In the genomic region with DNA sequence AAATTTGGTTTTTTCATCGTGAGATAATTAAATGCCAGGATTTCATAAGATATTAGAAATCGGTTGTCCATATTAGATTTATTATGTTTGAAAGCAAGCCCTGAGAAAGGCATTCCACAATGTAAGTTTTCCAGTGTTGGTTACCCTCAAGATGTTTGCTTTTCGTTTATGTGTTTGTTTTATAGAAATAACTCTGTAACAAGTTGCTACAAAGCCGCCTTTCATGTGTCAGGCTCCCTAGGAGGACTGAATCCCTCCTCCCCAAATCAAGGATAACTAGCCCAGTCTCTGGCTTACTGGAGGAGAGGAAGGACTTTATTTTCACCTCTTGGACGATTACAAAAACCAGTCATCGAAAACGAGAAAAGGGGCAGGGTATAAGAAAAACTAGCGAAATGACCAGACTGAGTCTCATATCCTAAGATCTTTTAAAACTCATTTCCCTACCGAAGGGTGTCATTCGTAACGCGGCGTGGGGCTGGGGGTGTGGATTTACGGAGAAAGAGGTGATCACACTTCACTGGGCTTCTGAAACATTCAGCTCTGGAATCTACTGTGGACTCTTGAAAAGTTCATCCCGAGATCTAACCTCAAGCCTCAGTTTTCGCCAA, we compare ENCODE assay signal across 8 cellular contexts. TPM values are rescaled to one million over a fixed set of nuclear protein-coding genes. Genes with fewer than 3 reads are reported as not detected.
A peak's percentile ranks its signal among the peaks of the same experiment; 100 is the strongest.
DNase-seq lines count a peak whose midpoint lies in the region; ATAC-seq and TF ChIP-seq lines count a peak whose summit lies in the region.

No MANE protein-coding gene starts in this region.

- H2BK15ac ChIP-seq in mesenchymal stem cell (ENCODE audit: low read depth, poor library complexity, severe bottlenecking): no peak overlapping the region

- peak overlapping the region; percentile 95 for H2AFZ ChIP-seq in mesenchymal stem cell (ENCODE audit: low read depth, low read length)

- H3K9ac ChIP-seq in HUES64 (ENCODE audit: low read depth, low read length) (peak overlapping the region; percentile 96), mesenchymal stem cell (ENCODE audit: low read length) (peak overlapping the region; percentile 96)

- H3K14ac ChIP-seq in mesenchymal stem cell (ENCODE audit: low read length in 2 of 2): no peak overlapping the region

- peak overlapping the region; percentile 24 to 82 for H3K4ac ChIP-seq in mesenchymal stem cell (ENCODE audit: low read depth in 1 of 2, low read length in 2 of 2)

- no peak overlapping the region for H2BK120ac ChIP-seq in mesenchymal stem cell (ENCODE audit: low read depth, low read length)

- peak overlapping the region; percentile 92 for H3K4me2 ChIP-seq in mesenchymal stem cell (ENCODE audit: low read length, poor library complexity, severe bottlenecking)

- no peak overlapping the region for H2AK5ac ChIP-seq in mesenchymal stem cell (ENCODE audit: low read length, severe bottlenecking)

- whole genome bisulfite sequencing in HUES64: 5% methylated on average over 14 of the region's 16 CpGs
- 0 to 2% methylated on average over 16 of the region's 16 CpGs for WGBS in body of pancreas, 2 donors
- WGBS in mesenchymal stem cell: 7% methylated on average over 10 of the region's 16 CpGs
- 2% methylated on average over 16 of the region's 16 CpGs for WGBS in testis, 2 donors

- no peak overlapping the region for H3K23ac ChIP-seq in mesenchymal stem cell (ENCODE audit: low read length in 2 of 2)

- H2BK12ac ChIP-seq in mesenchymal stem cell (ENCODE audit: low read length in 2 of 2): no peak overlapping the region

- no peak overlapping the region for H2BK5ac ChIP-seq in mesenchymal stem cell (ENCODE audit: low read depth, low read length, poor library complexity, severe bottlenecking)

- H3K9me3 ChIP-seq in BE2C: no peaks in the 10 kb centered on the region
- H3K9me3 ChIP-seq in HUES64 (ENCODE audit: insufficient read depth, low read depth, low read length): no peaks in the 10 kb centered on the region
- H3K9me3 ChIP-seq in body of pancreas: no peaks in the 10 kb centered on the region
- no peaks in the 10 kb centered on the region for H3K9me3 ChIP-seq in mesenchymal stem cell (ENCODE audit: control insufficient read depth, low read length)
- H3K9me3 ChIP-seq in testis: no peaks in the 10 kb centered on the region

- H3K27ac ChIP-seq in HUES64 (ENCODE audit: low read depth, low read length) (peak overlapping the region; percentile 98), body of pancreas (peak overlapping the region; percentile 84 to 95 (median 92)), mesenchymal stem cell (ENCODE audit: low read length, poor library complexity, severe bottlenecking) (peak overlapping the region; percentile 96), testis (peak overlapping the region; percentile 88 to 93)

- no peaks in the 10 kb centered on the region for H3K27me3 ChIP-seq in BE2C
- no peaks in the 10 kb centered on the region for H3K27me3 ChIP-seq in HUES64 (ENCODE audit: insufficient read depth, low read length)
- H3K27me3 ChIP-seq in body of pancreas: no peaks in the 10 kb centered on the region
- H3K27me3 ChIP-seq in mesenchymal stem cell (ENCODE audit: control insufficient read depth in 1 of 2, insufficient read depth in 1 of 2, low read length in 2 of 2): no peaks in the 10 kb centered on the region
- no peaks in the 10 kb centered on the region for H3K27me3 ChIP-seq in testis

- H3K4me3 ChIP-seq in BE2C (ENCODE audit: low read depth, low read length): peak overlapping the region; percentile 94
- H3K4me3 ChIP-seq in HUES64 (ENCODE audit: low read length): peak overlapping the region; percentile 96
- H3K4me3 ChIP-seq in body of pancreas: peak overlapping the region; percentile 79 to 91
- H3K4me3 ChIP-seq in mesenchymal stem cell (ENCODE audit: insufficient read depth in 1 of 2, low read depth in 1 of 2, low read length in 2 of 2): peak overlapping the region; percentile 88 to 99
- peak overlapping the region; percentile 85 to 88 for H3K4me3 ChIP-seq in testis

- peak overlapping the region; percentile 74 for H4K8ac ChIP-seq in mesenchymal stem cell (ENCODE audit: low read length)

- H4K91ac ChIP-seq in mesenchymal stem cell (ENCODE audit: low read length): no peak overlapping the region

- no peaks in the 10 kb centered on the region for H3K36me3 ChIP-seq in BE2C
- no peaks in the 10 kb centered on the region for H3K36me3 ChIP-seq in HUES64 (ENCODE audit: insufficient read depth, low read length)
- no peaks in the 10 kb centered on the region for H3K36me3 ChIP-seq in body of pancreas (replicated peaks in 1 of 2; ENCODE audit: insufficient read depth in 1 of 2, low read depth in 2 of 2)
- H3K36me3 ChIP-seq in mesenchymal stem cell (ENCODE audit: control insufficient read depth in 1 of 2, insufficient read depth in 2 of 2, low read depth in 1 of 2, low read length in 2 of 2): peaks cover 6 to 7% of the 10 kb centered on the region in 2 experiments
- H3K36me3 ChIP-seq in testis (ENCODE audit: low read depth, missing control alignments): no peaks in the 10 kb centered on the region

- H3K4me1 ChIP-seq in BE2C: no peaks in the 10 kb centered on the region
- peaks cover 15% of the 10 kb centered on the region; the same call in 1 of the 2 replicates for H3K4me1 ChIP-seq in HUES64 (ENCODE audit: insufficient read depth, low read length)
- H3K4me1 ChIP-seq in body of pancreas: peaks cover 56% of the 10 kb centered on the region
- H3K4me1 ChIP-seq in mesenchymal stem cell (ENCODE audit: control insufficient read depth, insufficient read depth, low read depth, low read length): peaks cover 3% of the 10 kb centered on the region
- peaks cover 16% of the 10 kb centered on the region for H3K4me1 ChIP-seq in testis

- peak overlapping the region; percentile 85 to 91 for H3K18ac ChIP-seq in mesenchymal stem cell (ENCODE audit: low read depth in 1 of 2, low read length in 2 of 2)

- DNase-seq in BE2C (peak; percentile 3), GM19238 (ENCODE audit: insufficient read length, low spot score) (peak; percentile 5), body of pancreas (no peak), mesenchymal stem cell (no peak), testis (no peak), globus pallidus (ENCODE audit: low spot score) (no peak), AG20443 (ENCODE audit: low spot score) (no peak)

- peaks cover 18% of the 10 kb centered on the region for H3K79me1 ChIP-seq in mesenchymal stem cell (replicated peaks; ENCODE audit: low read length, poor library complexity, severe bottlenecking)

- TF ChIP-seq POLR2A in body of pancreas (IDR thresholded peaks at IDR 0.05) (no peak), testis (IDR thresholded peaks at IDR 0.05) (no peak)

- no peak for ATAC-seq in body of pancreas

- intact Hi-C loops in body of pancreas (cut with DNase I) (no loop called here), testis (cut with DNase I; ENCODE audit: low total_unique reads) (no loop called here)

- TF ChIP-seq CTCF in BE2C (IDR thresholded peaks at IDR 0.05; ENCODE audit: low read depth, low read length) (no peak), body of pancreas (IDR thresholded peaks at IDR 0.05) (no peak), testis (IDR thresholded peaks at IDR 0.05) (no peak)

RNA-seq across cellular contexts. Expression of gene PEX13, which starts 1.0 kb away (rescaled TPM):
- 8.6 TPM for polyA plus RNA-seq in BE2C (2012; ENCODE audit: insufficient read depth, insufficient read length, low read depth)
- polyA plus RNA-seq in HUES64 (2013, experiment 1 of 2): 11.8 TPM
- 16.4 TPM for polyA plus RNA-seq in HUES64 (2013, experiment 2 of 2)
- total RNA-seq in body of pancreas: 10 to 100 TPM; 18.2 to 19.8 TPM
- polyA plus RNA-seq in mesenchymal stem cell (2013, experiment 1 of 2): 10.2 TPM
- polyA plus RNA-seq in mesenchymal stem cell (2013, experiment 2 of 2): 11.2 TPM
- total RNA-seq in testis: 10 to 100 TPM; 39.0 to 44.3 TPM
- polyA plus RNA-seq in testis (ENCODE audit: insufficient read depth, low read depth, low replicate concordance): 34.6 TPM

RNA-seq across cellular contexts. Expression of gene PUS10, which starts 1.6 kb away (rescaled TPM):
- polyA plus RNA-seq in BE2C (2012; ENCODE audit: insufficient read depth, insufficient read length, low read depth): 3.8 TPM
- polyA plus RNA-seq in HUES64 (2013, experiment 1 of 2): 2.3 TPM
- 3.0 TPM for polyA plus RNA-seq in HUES64 (2013, experiment 2 of 2)
- 10 to 100 TPM in 1 of 2 donors, 1 to 10 TPM in 1; 3.6 to 15.6 TPM for total RNA-seq in body of pancreas
- 2.7 TPM for polyA plus RNA-seq in mesenchymal stem cell (2013, experiment 1 of 2)
- 3.2 TPM for polyA plus RNA-seq in mesenchymal stem cell (2013, experiment 2 of 2)
- 10 to 100 TPM in 1 of 2 donors, 1 to 10 TPM in 1; 10.0 to 10.7 TPM for total RNA-seq in testis
- 7.3 TPM for polyA plus RNA-seq in testis (ENCODE audit: insufficient read depth, low read depth, low replicate concordance)

RNA-seq across cellular contexts. Expression of gene SANBR, which starts 49.2 kb away (rescaled TPM):
- 1.8 TPM for polyA plus RNA-seq in BE2C (2012; ENCODE audit: insufficient read depth, insufficient read length, low read depth)
- polyA plus RNA-seq in HUES64 (2013, experiment 1 of 2): 9.3 TPM
- 12.8 TPM for polyA plus RNA-seq in HUES64 (2013, experiment 2 of 2)
- total RNA-seq in body of pancreas (1 to 10 TPM; 5.2 to 6.9 TPM), testis (10 to 100 TPM; 11.1 to 12.4 TPM)
- polyA plus RNA-seq in mesenchymal stem cell (2013, experiment 1 of 2): 9.5 TPM
- polyA plus RNA-seq in mesenchymal stem cell (2013, experiment 2 of 2): 9.0 TPM
- polyA plus RNA-seq in testis (ENCODE audit: insufficient read depth, low read depth, low replicate concordance): 9.4 TPM

Comparison
In these comparisons a context has a peak if more than half of its experiments do, and no peak if none do; other contexts are left out.
1. DNase-seq: peak in BE2C (single experiment) and GM19238 (single experiment); none in body of pancreas (0 of 4), mesenchymal stem cell (single experiment), testis (single experiment), globus pallidus (single experiment) and AG20443 (single experiment).
2. Peak in every context shown above with its lines, with median percentiles within 50 percentile points of each other: H3K4me3 ChIP-seq and H3K27ac ChIP-seq.